ENCODE assay signal across 13 cellular contexts in the genomic region with DNA sequence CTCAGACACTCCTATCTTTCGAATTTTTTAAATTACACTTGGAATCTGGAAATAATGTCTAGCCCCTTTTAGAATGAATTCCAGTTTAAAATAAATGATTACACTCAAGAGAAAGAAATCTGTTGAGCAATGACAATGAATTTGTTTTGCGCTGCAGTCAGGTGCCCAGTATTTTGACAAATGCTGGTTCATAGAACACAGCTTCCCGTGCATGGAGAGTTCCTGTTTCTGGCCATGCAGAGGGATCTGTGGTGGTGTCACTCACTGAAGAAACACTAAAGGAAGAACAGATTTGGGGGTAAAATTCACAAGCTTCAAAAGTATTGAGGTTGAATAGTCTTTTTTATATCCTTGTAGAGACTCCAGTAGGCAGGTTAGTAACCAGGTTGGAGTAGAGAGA.
"Had no signal": no experiment of that assay in that cellular context is flagged by ENCODE, and none has a peak within 500 bp of the region (broad histone marks: within the 10 kb centered on the region; RNA-seq: fewer than 3 reads in every experiment).

No MANE protein-coding gene starts in this region.

- H3K4me3 ChIP-seq: lung, psoas muscle had no signal

- H3K9me3 ChIP-seq: psoas muscle had no signal

- ATAC-seq: psoas muscle; stimulated activated memory B cell treated with anti-CD40 and anti-IgM and Interleukin-4, amounts not matched to agents 10 μg/mL and 1 μg/mL and 100 μg/mL, for 72 hours had no signal

- H3K27ac ChIP-seq: foreskin keratinocyte, psoas muscle had no signal

- DNase-seq: activated CD4-positive, CD25-positive, alpha-beta regulatory T cell treated with anti-CD3 and anti-CD28 coated beads, Interleukin-2, amount 50 U/mL, for 72 hours; activated naive CD4-positive, alpha-beta T cell; activated naive CD8-positive, alpha-beta T cell treated with anti-CD3 and anti-CD28 coated beads, Interleukin-2, amount 10 ng/mL, durations not matched to agents 7 days and 5 days; activated T-cell treated with anti-CD3 and anti-CD28 coated beads for 4 hours; anterior cingulate cortex; cerebellar nuclear complex; effector memory CD4-positive, alpha-beta T cell; nephron progenitor cell; psoas muscle; T1000 had no signal

- H3K4me1 ChIP-seq: foreskin keratinocyte had no signal
